9 cellular contexts compared by ENCODE assay signal in the genomic region with DNA sequence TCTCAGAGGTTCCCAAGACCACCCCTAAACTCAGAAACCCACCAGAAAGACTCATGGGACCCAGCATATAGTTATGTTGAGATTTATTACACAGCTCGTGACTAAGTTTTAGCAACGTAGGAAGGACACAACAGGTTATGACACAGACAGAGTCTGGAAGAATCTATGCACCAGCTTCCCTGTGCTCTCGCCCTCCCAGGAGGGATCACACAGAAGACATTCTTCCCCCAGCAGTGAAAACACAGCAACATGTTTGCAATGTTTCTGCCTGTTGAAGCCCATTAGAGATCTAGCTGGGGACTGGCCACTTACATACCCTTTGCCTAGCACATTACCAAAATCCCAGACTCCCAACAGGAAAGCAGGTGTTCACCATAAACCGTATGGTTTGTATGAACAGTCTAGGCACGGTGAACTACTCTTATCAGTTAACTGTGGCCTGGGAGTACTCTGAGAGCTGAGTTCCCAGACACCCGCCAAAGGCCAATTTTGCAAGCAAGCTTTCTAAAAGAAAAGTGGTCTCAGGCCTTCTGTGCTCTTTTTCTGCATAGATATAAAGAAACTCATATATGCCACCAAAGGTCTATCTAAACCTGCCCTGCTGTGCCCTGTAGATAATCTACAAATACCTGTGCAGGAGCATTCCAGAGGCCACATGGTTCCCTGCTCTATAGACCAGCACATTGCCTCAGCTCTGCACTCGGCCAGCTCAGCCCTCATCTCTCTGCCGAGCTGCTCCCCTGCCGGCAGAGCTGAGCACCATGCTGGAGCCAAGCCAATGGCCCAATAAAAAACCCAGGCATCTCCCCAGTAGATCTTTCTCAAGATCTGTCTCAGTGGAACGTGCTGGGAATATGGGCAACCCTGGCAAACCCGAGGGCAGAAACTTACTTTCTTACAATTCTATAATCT.
DNase-seq lines count a peak whose midpoint lies in the region; ATAC-seq and TF ChIP-seq lines count a peak whose summit lies in the region.
"Had no signal": no experiment of that assay in that cellular context is flagged by ENCODE, and none has a peak within 500 bp of the region (broad histone marks: within the 10 kb centered on the region; RNA-seq: fewer than 3 reads in every experiment).

No MANE protein-coding gene starts in this region.

- no peaks in the 10 kb centered on the region for H3K27me3 Mint-ChIP-seq in stimulated activated naive B cell treated with anti-CD40 and anti-IgM and Interleukin-4, amounts not matched to agents 10 μg/mL and 1 μg/mL and 100 μg/mL, for 72 hours
- H3K27me3 Mint-ChIP-seq: dendritic cell treated with granulocyte-macrophage colony-stimulating factor and Interleukin-4, amounts not matched to agents 40 ng/mL and 50 ng/mL, for 4 days had no signal

- TF ChIP-seq EP300 in Ishikawa (IDR thresholded peaks at IDR 0.05; ENCODE audit: borderline replicate concordance) = no peak

- TF ChIP-seq RAD21 in Ishikawa (IDR thresholded peaks at IDR 0.05; ENCODE audit: low read depth) = no peak

- H3K4me3 ChIP-seq in H7 (ENCODE audit: insufficient read depth, low read depth, low read length) = no peak overlapping the region

- no peaks in the 10 kb centered on the region for H3K9me3 Mint-ChIP-seq in stimulated activated naive B cell treated with anti-CD40 and anti-IgM and Interleukin-4, amounts not matched to agents 10 μg/mL and 1 μg/mL and 100 μg/mL, for 72 hours
- H3K9me3 Mint-ChIP-seq: dendritic cell treated with granulocyte-macrophage colony-stimulating factor and Interleukin-4, amounts not matched to agents 40 ng/mL and 50 ng/mL, for 4 days had no signal

- H3K27ac Mint-ChIP-seq in stimulated activated naive B cell treated with anti-CD40 and anti-IgM and Interleukin-4, amounts not matched to agents 10 μg/mL and 1 μg/mL and 100 μg/mL, for 72 hours = no peak overlapping the region
- H3K27ac Mint-ChIP-seq: dendritic cell treated with granulocyte-macrophage colony-stimulating factor and Interleukin-4, amounts not matched to agents 40 ng/mL and 50 ng/mL, for 4 days had no signal

- H3K36me3 ChIP-seq in H7 (replicated peaks; ENCODE audit: control insufficient read depth, insufficient read depth, low read length) = no peaks in the 10 kb centered on the region

- H3K36me3 Mint-ChIP-seq in stimulated activated naive B cell treated with anti-CD40 and anti-IgM and Interleukin-4, amounts not matched to agents 10 μg/mL and 1 μg/mL and 100 μg/mL, for 72 hours = no peaks in the 10 kb centered on the region

- no peaks in the 10 kb centered on the region for H3K27me3 ChIP-seq in H7 (ENCODE audit: control insufficient read depth, insufficient read depth, low read length)

- no peaks in the 10 kb centered on the region for H3K4me1 Mint-ChIP-seq in stimulated activated naive B cell treated with anti-CD40 and anti-IgM and Interleukin-4, amounts not matched to agents 10 μg/mL and 1 μg/mL and 100 μg/mL, for 72 hours

- H3K4me3 Mint-ChIP-seq in stimulated activated naive B cell treated with anti-CD40 and anti-IgM and Interleukin-4, amounts not matched to agents 10 μg/mL and 1 μg/mL and 100 μg/mL, for 72 hours = no peak overlapping the region
- H3K4me3 Mint-ChIP-seq: dendritic cell treated with granulocyte-macrophage colony-stimulating factor and Interleukin-4, amounts not matched to agents 40 ng/mL and 50 ng/mL, for 4 days had no signal

- peak; percentile 63 for DNase-seq in AG08395 (ENCODE audit: low spot score)
- peak in 36 of 56 donors; percentile 4 to 54 (median 20) for DNase-seq in nucleus accumbens (lab: John Stamatoyannopoulos, UW)
- DNase-seq in NCI-H1048 (lab: John Stamatoyannopoulos, UW) = no peak
- no peak for DNase-seq in stimulated activated naive B cell treated with anti-CD40 and anti-IgM and Interleukin-4, amounts not matched to agents 10 μg/mL and 1 μg/mL and 100 μg/mL, for 72 hours
- no peak for DNase-seq in H7

- ATAC-seq in esophagus mucosa (peak; percentile 50), GM18909 (IDR thresholded peaks at IDR 0.05; ENCODE audit: poor library complexity, unreplicated experiment) (no peak)
- ATAC-seq in stimulated activated naive B cell treated with anti-CD40 and anti-IgM and Interleukin-4, amounts not matched to agents 10 μg/mL and 1 μg/mL and 100 μg/mL, for 72 hours (replicated peaks) = no peak

TF ChIP-seq in Ishikawa, 13 proteins besides CTCF, POLR2A, EP300 and RAD21:
- TF ChIP-seq CREB1 (IDR thresholded peaks at IDR 0.05; ENCODE audit: low read depth) = no peak
- TF ChIP-seq TEAD4 (IDR thresholded peaks at IDR 0.05) = 0 out of 2 replicates have a peak, but pooled peaks have one; percentile 6
- TF ChIP-seq NFIC (IDR thresholded peaks at IDR 0.05) = peak; percentile 60
- peak; percentile 43; the same call in 1 of the 2 replicates for TF ChIP-seq MAX (IDR thresholded peaks at IDR 0.05)
- TF ChIP-seq ZBTB7A (IDR thresholded peaks at IDR 0.05; ENCODE audit: low read depth) = no peak

Comparison
In these comparisons a context has a peak if more than half of its experiments do, and no peak if none do; other contexts are left out.
1. DNase-seq: peak in AG08395 (single experiment) and nucleus accumbens (36 of 56); none in NCI-H1048 (single experiment), stimulated activated naive B cell treated with anti-CD40 and anti-IgM and Interleukin-4, amounts not matched to agents 10 μg/mL and 1 μg/mL and 100 μg/mL, for 72 hours (single experiment) and H7 (single experiment).